1 cellular context compared by ENCODE assay signal in the genomic region with DNA sequence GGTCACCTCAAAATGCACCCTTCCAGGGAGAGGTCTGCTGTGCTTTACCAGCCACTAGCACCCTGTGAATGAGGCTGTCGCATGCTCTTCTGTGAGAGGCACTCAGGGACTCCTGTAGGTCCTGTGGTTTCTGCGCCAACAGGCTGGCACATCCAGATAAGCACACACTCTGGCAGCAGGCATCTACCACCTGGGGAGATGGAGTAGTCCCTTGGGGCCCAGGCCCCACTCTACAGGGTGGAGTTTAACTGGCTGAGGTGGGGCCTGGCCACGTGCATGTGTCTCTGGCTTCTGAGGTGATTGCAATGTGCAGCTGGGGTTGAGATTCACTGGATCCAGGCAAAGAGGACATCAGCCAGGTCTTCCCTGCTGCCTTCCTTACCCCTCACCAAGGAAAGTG.
TF ChIP-seq lines count a peak whose summit lies in the region.

No MANE protein-coding gene starts in this region.

TF ChIP-seq in GM23338, 12 proteins besides CTCF, POLR2A, EP300 and RAD21 (continued from another document):
- TF ChIP-seq, protein P1, sequence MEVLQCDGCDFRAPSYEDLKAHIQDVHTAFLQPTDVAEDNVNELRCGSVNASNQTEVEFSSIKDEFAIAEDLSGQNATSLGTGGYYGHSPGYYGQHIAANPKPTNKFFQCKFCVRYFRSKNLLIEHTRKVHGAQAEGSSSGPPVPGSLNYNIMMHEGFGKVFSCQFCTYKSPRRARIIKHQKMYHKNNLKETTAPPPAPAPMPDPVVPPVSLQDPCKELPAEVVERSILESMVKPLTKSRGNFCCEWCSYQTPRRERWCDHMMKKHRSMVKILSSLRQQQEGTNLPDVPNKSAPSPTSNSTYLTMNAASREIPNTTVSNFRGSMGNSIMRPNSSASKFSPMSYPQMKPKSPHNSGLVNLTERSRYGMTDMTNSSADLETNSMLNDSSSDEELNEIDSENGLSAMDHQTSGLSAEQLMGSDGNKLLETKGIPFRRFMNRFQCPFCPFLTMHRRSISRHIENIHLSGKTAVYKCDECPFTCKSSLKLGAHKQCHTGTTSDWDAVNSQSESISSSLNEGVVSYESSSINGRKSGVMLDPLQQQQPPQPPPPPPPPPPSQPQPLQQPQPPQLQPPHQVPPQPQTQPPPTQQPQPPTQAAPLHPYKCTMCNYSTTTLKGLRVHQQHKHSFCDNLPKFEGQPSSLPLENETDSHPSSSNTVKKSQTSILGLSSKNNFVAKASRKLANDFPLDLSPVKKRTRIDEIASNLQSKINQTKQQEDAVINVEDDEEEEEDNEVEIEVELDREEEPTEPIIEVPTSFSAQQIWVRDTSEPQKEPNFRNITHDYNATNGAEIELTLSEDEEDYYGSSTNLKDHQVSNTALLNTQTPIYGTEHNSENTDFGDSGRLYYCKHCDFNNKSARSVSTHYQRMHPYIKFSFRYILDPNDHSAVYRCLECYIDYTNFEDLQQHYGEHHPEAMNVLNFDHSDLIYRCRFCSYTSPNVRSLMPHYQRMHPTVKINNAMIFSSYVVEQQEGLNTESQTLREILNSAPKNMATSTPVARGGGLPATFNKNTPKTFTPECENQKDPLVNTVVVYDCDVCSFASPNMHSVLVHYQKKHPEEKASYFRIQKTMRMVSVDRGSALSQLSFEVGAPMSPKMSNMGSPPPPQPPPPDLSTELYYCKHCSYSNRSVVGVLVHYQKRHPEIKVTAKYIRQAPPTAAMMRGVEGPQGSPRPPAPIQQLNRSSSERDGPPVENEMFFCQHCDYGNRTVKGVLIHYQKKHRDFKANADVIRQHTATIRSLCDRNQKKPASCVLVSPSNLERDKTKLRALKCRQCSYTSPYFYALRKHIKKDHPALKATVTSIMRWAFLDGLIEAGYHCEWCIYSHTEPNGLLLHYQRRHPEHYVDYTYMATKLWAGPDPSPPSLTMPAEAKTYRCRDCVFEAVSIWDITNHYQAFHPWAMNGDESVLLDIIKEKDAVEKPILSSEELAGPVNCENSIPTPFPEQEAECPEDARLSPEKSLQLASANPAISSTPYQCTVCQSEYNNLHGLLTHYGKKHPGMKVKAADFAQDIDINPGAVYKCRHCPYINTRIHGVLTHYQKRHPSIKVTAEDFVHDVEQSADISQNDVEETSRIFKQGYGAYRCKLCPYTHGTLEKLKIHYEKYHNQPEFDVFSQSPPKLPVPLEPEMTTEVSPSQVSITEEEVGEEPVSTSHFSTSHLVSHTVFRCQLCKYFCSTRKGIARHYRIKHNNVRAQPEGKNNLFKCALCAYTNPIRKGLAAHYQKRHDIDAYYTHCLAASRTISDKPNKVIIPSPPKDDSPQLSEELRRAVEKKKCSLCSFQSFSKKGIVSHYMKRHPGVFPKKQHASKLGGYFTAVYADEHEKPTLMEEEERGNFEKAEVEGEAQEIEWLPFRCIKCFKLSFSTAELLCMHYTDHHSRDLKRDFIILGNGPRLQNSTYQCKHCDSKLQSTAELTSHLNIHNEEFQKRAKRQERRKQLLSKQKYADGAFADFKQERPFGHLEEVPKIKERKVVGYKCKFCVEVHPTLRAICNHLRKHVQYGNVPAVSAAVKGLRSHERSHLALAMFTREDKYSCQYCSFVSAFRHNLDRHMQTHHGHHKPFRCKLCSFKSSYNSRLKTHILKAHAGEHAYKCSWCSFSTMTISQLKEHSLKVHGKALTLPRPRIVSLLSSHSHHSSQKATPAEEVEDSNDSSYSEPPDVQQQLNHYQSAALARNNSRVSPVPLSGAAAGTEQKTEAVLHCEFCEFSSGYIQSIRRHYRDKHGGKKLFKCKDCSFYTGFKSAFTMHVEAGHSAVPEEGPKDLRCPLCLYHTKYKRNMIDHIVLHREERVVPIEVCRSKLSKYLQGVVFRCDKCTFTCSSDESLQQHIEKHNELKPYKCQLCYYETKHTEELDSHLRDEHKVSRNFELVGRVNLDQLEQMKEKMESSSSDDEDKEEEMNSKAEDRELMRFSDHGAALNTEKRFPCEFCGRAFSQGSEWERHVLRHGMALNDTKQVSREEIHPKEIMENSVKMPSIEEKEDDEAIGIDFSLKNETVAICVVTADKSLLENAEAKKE (CRISPR knock-in tag; IDR thresholded peaks at IDR 0.05): no peak
- TF ChIP-seq EZH2 (IDR thresholded peaks at IDR 0.05; ENCODE audit: low read depth, unreplicated experiment) (no peak), CREB1 (CRISPR knock-in tag; IDR thresholded peaks at IDR 0.05; ENCODE audit: low read depth) (no peak), REST (IDR thresholded peaks at IDR 0.05; ENCODE audit: unreplicated experiment) (no peak), STAT1 (IDR thresholded peaks at IDR 0.05; ENCODE audit: unreplicated experiment) (no peak), JUNB (IDR thresholded peaks at IDR 0.05; ENCODE audit: unreplicated experiment) (no peak), POLR2AphosphoS5 (IDR thresholded peaks at IDR 0.05; ENCODE audit: low read depth) (no peak), ZNF114 (CRISPR knock-in tag; IDR thresholded peaks at IDR 0.05) (no peak)
- TF ChIP-seq, protein P2, sequence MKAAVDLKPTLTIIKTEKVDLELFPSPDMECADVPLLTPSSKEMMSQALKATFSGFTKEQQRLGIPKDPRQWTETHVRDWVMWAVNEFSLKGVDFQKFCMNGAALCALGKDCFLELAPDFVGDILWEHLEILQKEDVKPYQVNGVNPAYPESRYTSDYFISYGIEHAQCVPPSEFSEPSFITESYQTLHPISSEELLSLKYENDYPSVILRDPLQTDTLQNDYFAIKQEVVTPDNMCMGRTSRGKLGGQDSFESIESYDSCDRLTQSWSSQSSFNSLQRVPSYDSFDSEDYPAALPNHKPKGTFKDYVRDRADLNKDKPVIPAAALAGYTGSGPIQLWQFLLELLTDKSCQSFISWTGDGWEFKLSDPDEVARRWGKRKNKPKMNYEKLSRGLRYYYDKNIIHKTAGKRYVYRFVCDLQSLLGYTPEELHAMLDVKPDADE (IDR thresholded peaks at IDR 0.05): no peak
TF ChIP-seq in GM23338: peak in this region for 0.
